ENCODE assay signal across 8 cellular contexts in the genomic region with DNA sequence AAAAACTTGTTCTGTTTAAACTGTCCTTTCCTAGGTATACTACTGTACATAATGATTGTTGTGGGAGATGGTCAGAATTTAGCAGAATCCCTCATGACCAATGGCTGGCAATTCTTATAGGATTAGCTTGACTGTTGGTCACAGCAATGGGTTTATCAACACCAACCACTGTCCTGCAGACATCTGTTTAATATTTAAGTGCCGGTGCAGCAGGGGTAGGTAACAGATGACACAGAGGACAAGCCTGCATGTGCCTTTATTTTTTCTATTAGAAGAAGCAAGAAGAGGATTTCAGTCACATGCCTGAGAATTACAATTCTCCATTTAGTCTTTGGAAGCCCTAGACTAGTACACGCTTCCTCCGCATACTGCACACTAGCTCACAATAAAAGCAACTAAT.
"Had no signal": no experiment of that assay in that cellular context is flagged by ENCODE, and none has a peak within 500 bp of the region (broad histone marks: within the 10 kb centered on the region; RNA-seq: fewer than 3 reads in every experiment).

No MANE protein-coding gene starts in this region.

- H3K27me3 Mint-ChIP-seq: IgD-negative memory B cell had no signal

- H3K27ac Mint-ChIP-seq: HFFc6, IgD-negative memory B cell had no signal

- ATAC-seq: GM23338, HCT116, HepG2 had no signal

- H3K4me3 Mint-ChIP-seq: GM23338, HFFc6 had no signal

- H3K27ac ChIP-seq: HL-60 had no signal

- H3K36me3 ChIP-seq: HAP-1 had no signal

- DNase-seq: H7, HFFc6 had no signal

- H2AFZ ChIP-seq: GM23338 had no signal

- H3K4me3 ChIP-seq: GM23338, HAP-1 had no signal

- H3K4me2 ChIP-seq: GM23338 had no signal

- H3K9me3 Mint-ChIP-seq: GM23338, HFFc6 had no signal
